ENCODE assay signal across 1 cellular context in genomic region chr13:102277286-102277685, GRCh38.
TF ChIP-seq lines count a peak whose summit lies in the region.

No MANE protein-coding gene starts in this region.

TF ChIP-seq in GM23338, 12 proteins besides CTCF, POLR2A, EP300 and RAD21 (continued from another document):
- no peak for TF ChIP-seq ZNF462 (CRISPR knock-in tag; IDR thresholded peaks at IDR 0.05)
- no peak for TF ChIP-seq STAT1 (IDR thresholded peaks at IDR 0.05; ENCODE audit: unreplicated experiment)
